In genomic region chrX:108020631-108021030, GRCh38 we compare ENCODE assay signal across 8 cellular contexts. TPM values are rescaled to one million over a fixed set of nuclear protein-coding genes. Genes with fewer than 3 reads are reported as not detected.
A peak's percentile ranks its signal among the peaks of the same experiment; 100 is the strongest.
DNase-seq lines count a peak whose midpoint lies in the region; ATAC-seq and TF ChIP-seq lines count a peak whose summit lies in the region.

No MANE protein-coding gene starts in this region.

- intact Hi-C loops in lower leg skin (cut with DNase I; ENCODE audit: low total_unique reads) (no loop called here), dorsolateral prefrontal cortex (cut with DNase I) (no loop called here)

- H3K27me3 ChIP-seq in H7 (ENCODE audit: control insufficient read depth, insufficient read depth, low read length) (no peaks in the 10 kb centered on the region), suprapubic skin (no peaks in the 10 kb centered on the region), dorsolateral prefrontal cortex (peaks cover 0 to 74% (median 25%) of the 10 kb centered on the region in 45 donors)

- H3K4me3 Mint-ChIP-seq in WTC11: no peak overlapping the region

- ATAC-seq in WTC11 (0 out of 2 replicates have a peak, but pooled peaks have one; percentile 36), HG03025 (IDR thresholded peaks at IDR 0.05; ENCODE audit: low FRiP score, unreplicated experiment) (no peak)

- DNase-seq in Daoy (ENCODE audit: low read depth): peak; percentile 7
- peak; percentile 38 for DNase-seq in H7
- no peak for DNase-seq in WTC11 (ENCODE audit: low spot score)
- DNase-seq in iPS-NIHi7 (ENCODE audit: extremely low spot score): peak; percentile 59
- DNase-seq in lower leg skin (ENCODE audit: low spot score in 2 of 2): no peak
- no peak for DNase-seq in suprapubic skin (ENCODE audit: low spot score in 2 of 2)
- DNase-seq in dorsolateral prefrontal cortex: no peak

- POLR2A ChIA-PET in WTC11 (lab: Charles Lee): no interaction called here

- H3K36me3 Mint-ChIP-seq in WTC11: no peaks in the 10 kb centered on the region; the same call in 1 of the 2 replicates

- H3K36me3 ChIP-seq in H7 (replicated peaks; ENCODE audit: control insufficient read depth, insufficient read depth, low read length) (no peaks in the 10 kb centered on the region), suprapubic skin (no peaks in the 10 kb centered on the region)

- H3K9me3 ChIP-seq in suprapubic skin: no peaks in the 10 kb centered on the region

- WGBS in lower leg skin, 2 donors: 18 to 46% methylated on average over 2 of the region's 2 CpGs
- 8% methylated on average over 2 of the region's 2 CpGs for WGBS in suprapubic skin

- no peak for TF ChIP-seq EP300 in suprapubic skin (IDR thresholded peaks at IDR 0.05)

- H3K9me3 Mint-ChIP-seq in WTC11: peaks cover 3% of the 10 kb centered on the region

- H3K4me3 ChIP-seq in H7 (ENCODE audit: insufficient read depth, low read depth, low read length): no peak overlapping the region
- H3K4me3 ChIP-seq in lower leg skin (ENCODE audit: low read depth, poor library complexity, severe bottlenecking): no peak overlapping the region
- H3K4me3 ChIP-seq in suprapubic skin: no peak overlapping the region
- H3K4me3 ChIP-seq in dorsolateral prefrontal cortex: no peak overlapping the region

- H3K4me1 Mint-ChIP-seq in WTC11: peaks cover 6% of the 10 kb centered on the region

- H3K27ac ChIP-seq in suprapubic skin: no peak overlapping the region
- H3K27ac ChIP-seq in dorsolateral prefrontal cortex: no peak overlapping the region

- no peak overlapping the region for H3K27ac Mint-ChIP-seq in WTC11

- no peaks in the 10 kb centered on the region for H3K27me3 Mint-ChIP-seq in WTC11 (ENCODE audit: low read depth)

- H3K4me1 ChIP-seq in suprapubic skin: no peaks in the 10 kb centered on the region

- no peak for TF ChIP-seq POLR2A in lower leg skin (IDR thresholded peaks at IDR 0.05)
- no peak for TF ChIP-seq POLR2A in suprapubic skin (IDR thresholded peaks at IDR 0.05)

- CTCF ChIA-PET in WTC11 (lab: Charles Lee): interaction anchor here (0.6 to 1.3 kb wide), 6 partner anchors 13 to 119 kb away, joined by 3 to 6 read pairs (median 4); partner anchors contain the start of genes ATG4A and PSMD10

- TF ChIP-seq CTCF in WTC11 (IDR thresholded peaks at IDR 0.05): 0 out of 2 replicates have a peak, but pooled peaks have one; percentile 15
- no peak for TF ChIP-seq CTCF in lower leg skin (IDR thresholded peaks at IDR 0.05)
- peak in 1 of 2 donors; percentile 19 for TF ChIP-seq CTCF in suprapubic skin (IDR thresholded peaks at IDR 0.05)
- TF ChIP-seq CTCF in dorsolateral prefrontal cortex (IDR thresholded peaks at IDR 0.05 in 54 of 56, conservative IDR thresholded peaks at IDR 0.05 in 2 of 56; ENCODE audit: low read depth in 1 of 56, partially characterized antibody in 56 of 56): peak in 4 of 56 donors; percentile 8 to 28 (median 18)

TF ChIP-seq in WTC11, 78 proteins besides CTCF, POLR2A, EP300 and RAD21:
- TF ChIP-seq IRF2 (CRISPR knock-in tag; IDR thresholded peaks at IDR 0.05; ENCODE audit: borderline replicate concordance, low read depth): no peak
- no peak for TF ChIP-seq ATF1 (CRISPR knock-in tag; IDR thresholded peaks at IDR 0.05)
TF ChIP-seq in WTC11: peak in this region for 0.

RNA-seq across cellular contexts. Expression of gene VSIG1, which starts 24.2 kb away (rescaled TPM):
- total RNA-seq in Daoy (2014; rRNA removed; shearing (Covaris generic)): 0.18 and 0.40 TPM in 2 replicates
- 3.0 and 4.1 TPM in 2 replicates for total RNA-seq in H7 (2014; rRNA removed; shearing (Covaris generic))
- total RNA-seq in WTC11 (2021): 0.73 to 1.2 TPM (median 0.76 TPM) in 3 replicates
- 1 to 10 TPM in 2 of 4 donors, not detected in 2; 1.2 to 1.6 TPM for total RNA-seq in lower leg skin
- under 1 TPM in 2 of 4 donors, not detected in 2; 0.34 to 0.55 TPM for total RNA-seq in suprapubic skin
- total RNA-seq in dorsolateral prefrontal cortex: 1 to 10 TPM in 60 of 120 experiments, under 1 TPM in 53, not detected in 7; 0.16 to 5.1 (median 1.1) TPM

RNA-seq across cellular contexts. Expression of gene TEX13B, which starts 38.5 kb away (rescaled TPM):
- not detected in 2 replicates for total RNA-seq in Daoy (2014; rRNA removed; shearing (Covaris generic))
- 0.85 TPM in 1 of 2 replicates, not detected in the other for total RNA-seq in H7 (2014; rRNA removed; shearing (Covaris generic))
- total RNA-seq in WTC11 (2021) (3.4 to 3.9 TPM (median 3.4 TPM) in 3 replicates), lower leg skin (not detected), suprapubic skin (not detected), dorsolateral prefrontal cortex (not detected)

Comparison
In these comparisons a context has a peak if more than half of its experiments do, and no peak if none do; other contexts are left out.
1. DNase-seq: peak in Daoy (single experiment), H7 (single experiment) and iPS-NIHi7 (single experiment); none in WTC11 (single experiment), lower leg skin (0 of 2), suprapubic skin (0 of 2) and dorsolateral prefrontal cortex (0 of 10).